In genomic region chr12:128424931-128425431, GRCh38 we compare ENCODE assay signal across 27 cellular contexts.
"Had no signal": no experiment of that assay in that cellular context is flagged by ENCODE, and none has a peak within 500 bp of the region (broad histone marks: within the 10 kb centered on the region; RNA-seq: fewer than 3 reads in every experiment).

No MANE protein-coding gene starts in this region.

- ATAC-seq: naive thymus-derived CD8-positive, alpha-beta T cell; natural killer cell treated with Interleukin-12 subunit alpha and Interleukin-12 subunit beta and Interleukin-15 and Interleukin-18, amount 100 ng/mL, for 72 hours; psoas muscle; right cardiac atrium; right lobe of liver; stimulated activated memory B cell treated with anti-CD40 and anti-IgM and Interleukin-4, amounts not matched to agents 10 μg/mL and 1 μg/mL and 100 μg/mL, for 72 hours; stimulated activated naive CD8-positive, alpha-beta T cell treated with anti-CD3 and anti-CD28 coated beads, Interleukin-15, amount 100 ng/mL, for 72 hours; stimulated activated naive CD8-positive, alpha-beta T cell treated with anti-CD3 and anti-CD28 coated beads, Interleukin-15, Interleukin-2, amounts not matched to agents 100 U/mL and 50 U/mL, for 24 hours had no signal

- H3K9me3 ChIP-seq: ovary, psoas muscle, right lobe of liver, sigmoid colon, thoracic aorta, thyroid gland, upper lobe of left lung, vagina had no signal

- H3K4me1 Mint-ChIP-seq: naive thymus-derived CD8-positive, alpha-beta T cell; stimulated activated memory B cell treated with anti-CD40 and anti-IgM and Interleukin-4, amounts not matched to agents 10 μg/mL and 1 μg/mL and 100 μg/mL, for 72 hours; stimulated activated naive CD8-positive, alpha-beta T cell treated with anti-CD3 and anti-CD28 coated beads, Interleukin-15, amount 100 ng/mL, for 72 hours had no signal

- H3K36me3 ChIP-seq: neural progenitor cell, ovary, right lobe of liver, sigmoid colon, thoracic aorta, thyroid gland, tibial nerve, upper lobe of left lung, vagina had no signal

- H3K36me3 Mint-ChIP-seq: naive thymus-derived CD8-positive, alpha-beta T cell; natural killer cell treated with Interleukin-12 subunit alpha and Interleukin-12 subunit beta and Interleukin-15 and Interleukin-18, amount 100 ng/mL, for 72 hours; stimulated activated memory B cell treated with anti-CD40 and anti-IgM and Interleukin-4, amounts not matched to agents 10 μg/mL and 1 μg/mL and 100 μg/mL, for 72 hours had no signal

- H2AFZ ChIP-seq: neural progenitor cell, parathyroid adenoma had no signal

- H3K79me2 ChIP-seq: parathyroid adenoma had no signal

- H3K4me3 Mint-ChIP-seq: naive thymus-derived CD8-positive, alpha-beta T cell; natural killer cell treated with Interleukin-12 subunit alpha and Interleukin-12 subunit beta and Interleukin-15 and Interleukin-18, amount 100 ng/mL, for 72 hours; neural progenitor cell; stimulated activated memory B cell treated with anti-CD40 and anti-IgM and Interleukin-4, amounts not matched to agents 10 μg/mL and 1 μg/mL and 100 μg/mL, for 72 hours; stimulated activated naive CD8-positive, alpha-beta T cell treated with anti-CD3 and anti-CD28 coated beads, Interleukin-15, amount 100 ng/mL, for 72 hours had no signal

- H3K4me1 ChIP-seq: neural progenitor cell, parathyroid adenoma, psoas muscle, right lobe of liver, sigmoid colon, thyroid gland, tibial nerve, upper lobe of left lung had no signal

- H3K4me2 ChIP-seq: neural progenitor cell had no signal

- H3K27ac ChIP-seq: neural progenitor cell, ovary, parathyroid adenoma, psoas muscle, right lobe of liver, sigmoid colon, thoracic aorta, thyroid gland, tibial nerve, upper lobe of left lung, vagina had no signal

- H3K27me3 ChIP-seq: neural progenitor cell, ovary, right lobe of liver, sigmoid colon, thyroid gland, tibial nerve, upper lobe of left lung, vagina had no signal

- H3K4me3 ChIP-seq: neural progenitor cell, ovary, psoas muscle, right lobe of liver, sigmoid colon, thoracic aorta, thyroid gland, tibial nerve, upper lobe of left lung, vagina had no signal

- H3K9me3 Mint-ChIP-seq: natural killer cell treated with Interleukin-12 subunit alpha and Interleukin-12 subunit beta and Interleukin-15 and Interleukin-18, amount 100 ng/mL, for 72 hours had no signal

- DNase-seq: naive thymus-derived CD8-positive, alpha-beta T cell; occipital lobe; ovary; posterior cingulate gyrus; psoas muscle; right cardiac atrium; right lobe of liver; sigmoid colon; small intestine; stimulated activated CD4-positive, alpha-beta T cell treated with anti-CD3 and anti-CD28 coated beads, Interleukin-15, amount 100 ng/mL, for 24 hours; stimulated activated CD4-positive, alpha-beta T cell treated with anti-CD3 and anti-CD28 coated beads, Interleukin-2, amount 100 ng/mL, for 24 hours; stimulated activated CD4-positive, alpha-beta T cell treated with anti-CD3 and anti-CD28 coated beads, Interleukin-2, amount 100 ng/mL, for 48 hours; stimulated activated CD4-positive, alpha-beta T cell treated with anti-CD3 and anti-CD28 coated beads, Interleukin-4, amount 100 ng/mL, for 24 hours; stimulated activated naive CD4-positive, alpha-beta T cell; stimulated activated naive CD8-positive, alpha-beta T cell treated with anti-CD3 and anti-CD28 coated beads, Interleukin-15, amount 100 ng/mL, for 72 hours; stimulated activated naive CD8-positive, alpha-beta T cell treated with anti-CD3 and anti-CD28 coated beads, Interleukin-15, Interleukin-2, amounts not matched to agents 100 U/mL and 50 U/mL, for 24 hours; thyroid gland; trophoblast cell had no signal

- H3K27me3 Mint-ChIP-seq: stimulated activated memory B cell treated with anti-CD40 and anti-IgM and Interleukin-4, amounts not matched to agents 10 μg/mL and 1 μg/mL and 100 μg/mL, for 72 hours; stimulated activated naive CD8-positive, alpha-beta T cell treated with anti-CD3 and anti-CD28 coated beads, Interleukin-15, amount 100 ng/mL, for 72 hours had no signal

- H3K9ac ChIP-seq: neural progenitor cell, parathyroid adenoma had no signal

- H3K27ac Mint-ChIP-seq: naive thymus-derived CD8-positive, alpha-beta T cell; natural killer cell treated with Interleukin-12 subunit alpha and Interleukin-12 subunit beta and Interleukin-15 and Interleukin-18, amount 100 ng/mL, for 72 hours; progenitor cell of endocrine pancreas; stimulated activated memory B cell treated with anti-CD40 and anti-IgM and Interleukin-4, amounts not matched to agents 10 μg/mL and 1 μg/mL and 100 μg/mL, for 72 hours; stimulated activated naive CD8-positive, alpha-beta T cell treated with anti-CD3 and anti-CD28 coated beads, Interleukin-15, amount 100 ng/mL, for 72 hours had no signal
